ENCODE assay signal across 23 cellular contexts in the genomic region with DNA sequence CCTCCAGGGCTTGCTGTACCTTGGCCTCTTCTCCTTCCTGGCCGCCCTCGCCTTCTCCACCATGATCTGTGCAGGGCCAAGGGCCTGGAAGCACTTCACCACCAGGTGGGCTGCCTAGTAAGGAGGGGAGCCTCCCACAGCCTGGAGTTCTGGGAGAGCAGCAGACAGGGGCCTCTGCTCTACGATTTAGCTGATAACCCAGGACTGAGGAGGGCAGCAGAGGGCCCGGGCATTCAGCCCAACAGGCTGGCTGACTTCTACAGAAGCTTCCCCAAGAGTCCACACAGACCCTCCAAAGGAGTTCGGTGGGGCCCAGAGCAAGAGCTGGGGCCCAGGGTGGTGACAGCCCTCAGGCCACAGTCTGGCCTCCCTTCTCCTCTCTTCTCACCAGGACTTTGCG. TPM values are rescaled to one million over a fixed set of nuclear protein-coding genes. Genes with fewer than 3 reads are reported as not detected.
"Had no signal": no experiment of that assay in that cellular context is flagged by ENCODE, and none has a peak within 500 bp of the region (broad histone marks: within the 10 kb centered on the region; RNA-seq: fewer than 3 reads in every experiment).

No MANE protein-coding gene starts in this region.

- H3K27ac ChIP-seq: heart right ventricle, ovary, right atrium auricular region, tibial artery, upper lobe of left lung, uterus had no signal

- H3K9me3 ChIP-seq: heart right ventricle, ovary, right atrium auricular region, tibial artery, upper lobe of left lung, uterus had no signal

- H3K4me3 ChIP-seq: dorsolateral prefrontal cortex, heart right ventricle, ovary, right atrium auricular region, tibial artery, upper lobe of left lung, uterus had no signal

- H3K36me3 ChIP-seq: ovary, uterus had no signal

- DNase-seq: cortex of kidney; dorsolateral prefrontal cortex; effector CD8-positive, alpha-beta T cell; heart right ventricle; islet precursor cell; mammary epithelial cell; naive thymus-derived CD4-positive, alpha-beta T cell; nephron progenitor cell; ovary; small intestine; stimulated activated CD4-positive, alpha-beta T cell treated with anti-CD3 and anti-CD28 coated beads, Interleukin-12 subunit alpha, Interleukin-12 subunit beta, amount 100 ng/mL, for 4 hours; stimulated activated naive CD8-positive, alpha-beta T cell treated with anti-CD3 and anti-CD28 coated beads, Interleukin-15, Interleukin-2, amounts not matched to agents 100 U/mL and 50 U/mL, for 24 hours; tibial artery; uterus had no signal

- H3K4me1 ChIP-seq: heart right ventricle, right atrium auricular region, tibial artery, upper lobe of left lung, uterus had no signal

- H3K4me3 Mint-ChIP-seq: naive thymus-derived CD4-positive, alpha-beta T cell; nephron progenitor cell had no signal

- H3K9me3 Mint-ChIP-seq: naive thymus-derived CD4-positive, alpha-beta T cell had no signal

- H3K27ac Mint-ChIP-seq: nephron progenitor cell had no signal

- ATAC-seq: esophagus mucosa; heart right ventricle; left lobe of liver; naive thymus-derived CD4-positive, alpha-beta T cell; stimulated activated naive CD8-positive, alpha-beta T cell treated with anti-CD3 and anti-CD28 coated beads, Interleukin-15, Interleukin-2, amounts not matched to agents 100 U/mL and 50 U/mL, for 24 hours had no signal

- H3K27me3 ChIP-seq: dorsolateral prefrontal cortex, heart right ventricle, ovary, right atrium auricular region, tibial artery, upper lobe of left lung, uterus had no signal

- H3K27me3 Mint-ChIP-seq: naive thymus-derived CD4-positive, alpha-beta T cell had no signal

RNA-seq across cellular contexts. Expression of gene DNAI2, which starts 21.8 kb away (rescaled TPM):
- total RNA-seq: esophagus mucosa, fibroblast of lung, frontal cortex, glomerular endothelial cell, left lobe of liver, mammary epithelial cell, mesenteric fat pad, posterior vena cava, right atrium auricular region had no signal
- polyA plus RNA-seq: fibroblast of lung, heart right ventricle, mammary epithelial cell had no signal
